8 cellular contexts compared by ENCODE assay signal in the genomic region with DNA sequence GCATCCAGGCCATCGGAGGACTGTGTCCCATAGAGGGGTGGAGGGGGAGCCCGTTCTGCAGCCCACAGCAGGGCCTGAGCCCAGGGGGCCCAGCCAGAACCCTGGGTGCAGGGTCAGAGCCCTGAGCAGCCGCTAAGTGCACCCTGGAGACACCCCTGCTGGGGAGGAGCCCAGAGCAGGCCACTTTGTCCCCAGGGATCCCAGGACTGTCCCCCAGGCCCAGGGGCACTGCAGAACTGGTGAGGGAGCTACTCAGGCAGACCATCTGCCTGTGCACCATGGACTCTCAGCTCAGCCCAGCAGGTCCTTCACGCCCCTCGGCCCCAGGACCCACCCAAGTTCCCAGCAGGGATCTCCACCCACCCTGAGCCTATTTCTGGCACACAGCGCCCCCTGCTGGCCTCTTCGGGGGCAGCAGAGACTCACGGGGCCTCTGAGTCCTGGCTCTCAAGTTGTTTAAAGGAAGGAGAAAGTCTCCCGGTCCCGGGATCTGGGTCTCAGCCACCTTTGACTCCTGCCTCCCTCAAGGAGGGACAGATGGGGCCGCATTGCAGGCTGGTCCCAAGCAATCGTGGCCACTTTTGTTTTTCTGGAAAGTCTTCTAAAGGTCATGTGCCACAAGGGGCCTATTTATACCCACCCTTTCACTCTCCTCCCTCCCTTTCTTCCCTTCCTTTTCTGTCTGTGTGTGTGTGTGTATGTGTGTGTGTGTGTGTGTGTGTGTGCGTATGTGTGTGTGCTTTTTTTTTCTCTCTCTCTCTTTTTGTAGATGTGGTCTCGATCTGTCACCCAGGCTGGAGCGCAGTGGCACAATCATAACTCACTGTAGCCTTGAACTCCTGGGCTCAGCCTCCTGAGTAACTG.
A peak's percentile ranks its signal among the peaks of the same experiment; 100 is the strongest.
DNase-seq lines count a peak whose midpoint lies in the region; ATAC-seq and TF ChIP-seq lines count a peak whose summit lies in the region.

No MANE protein-coding gene starts in this region.

- CTCF ChIA-PET in Caco-2 (lab: Charles Lee), result interaction anchor here (1.4 kb wide), 1 partner anchor 26 kb away, joined by 5 read pairs; no protein-coding TSS in a partner anchor

- TF ChIP-seq CTCF in Caco-2 (IDR thresholded peaks at IDR 0.05; ENCODE audit: insufficient read depth in 1 of 2, low read depth in 1 of 2, low read length in 1 of 2, severe bottlenecking in 1 of 2, unreplicated experiment in 1 of 2) (peak; percentile 84 to 89), astrocyte of the spinal cord (IDR thresholded peaks at IDR 0.05; ENCODE audit: low read depth, low read length) (peak; percentile 94)

- H3K9me3 Mint-ChIP-seq in Caco-2 (ENCODE audit: unreplicated experiment), result no peaks in the 10 kb centered on the region

- H3K36me3 Mint-ChIP-seq in Caco-2 (ENCODE audit: insufficient read depth, unreplicated experiment), result peaks cover 12% of the 10 kb centered on the region

- no peak for ATAC-seq in GM19324 (IDR thresholded peaks at IDR 0.05; ENCODE audit: low FRiP score, unreplicated experiment)
- ATAC-seq in HG02610 (IDR thresholded peaks at IDR 0.05; ENCODE audit: unreplicated experiment), result no peak

- intact Hi-C loops in Caco-2 (cut with micrococcal nuclease; ENCODE audit: unreplicated experiment), result no loop called here

- H3K27me3 Mint-ChIP-seq in Caco-2 (ENCODE audit: insufficient read depth, unreplicated experiment), result no peaks in the 10 kb centered on the region

- DNase-seq in Caco-2, result peak; percentile 70 to 75
- peak; percentile 92 for DNase-seq in HuH-7.5 (ENCODE audit: low spot score)
- peak; percentile 51 for DNase-seq in T-helper 9 cell
- peak; percentile 34 for DNase-seq in astrocyte of the spinal cord (ENCODE audit: low read depth, low spot score)
- DNase-seq in iris pigment epithelial cell (ENCODE audit: low read depth), result peak; percentile 28
- DNase-seq in stimulated activated CD4-positive, alpha-beta T cell treated with anti-CD3 and anti-CD28 coated beads, Interleukin-1b, Interleukin-23, amount 100 ng/mL, for 4 hours (ENCODE audit: low read depth in 2 of 2), result peak; percentile 28 to 55

- H3K4me3 Mint-ChIP-seq in Caco-2 (ENCODE audit: unreplicated experiment), result no peak overlapping the region

- peaks cover 6% of the 10 kb centered on the region for H3K4me1 Mint-ChIP-seq in Caco-2 (ENCODE audit: low read depth, unreplicated experiment)

- in situ Hi-C loops in astrocyte of the spinal cord (cut with HindIII; ENCODE audit: low sequenced_read_pairs), result no loop called here

- no peaks in the 10 kb centered on the region for H3K9me3 ChIP-seq in Caco-2

- peak overlapping the region; percentile 35 for H3K27ac Mint-ChIP-seq in Caco-2 (ENCODE audit: unreplicated experiment)

- no peaks in the 10 kb centered on the region for H3K36me3 ChIP-seq in Caco-2 (ENCODE audit: control insufficient read depth, insufficient read depth, low read length)

- H3K4me1 ChIP-seq in Caco-2, result 0 out of 2 replicates have a peak, but pooled peaks cover 3% of the 10 kb centered on the region

- no TSS peak for BruUV-seq in Caco-2 (replicated peaks; lab: Mats Ljungman, UMichigan)

- H3K27me3 ChIP-seq in Caco-2 (replicated peaks; ENCODE audit: control insufficient read depth, insufficient read depth, low read length), result no peaks in the 10 kb centered on the region

- POLR2A ChIA-PET in Caco-2 (lab: Charles Lee), result no interaction called here

- H3K4me3 ChIP-seq in Caco-2 (ENCODE audit: low read depth, low read length) (no peak overlapping the region), astrocyte of the spinal cord (ENCODE audit: low read depth, low read length) (no peak overlapping the region)

Comparison
In these comparisons a context has a peak if more than half of its experiments do, and no peak if none do; other contexts are left out.
1. DNase-seq: peak in every context shown above with its lines; median percentile 92 in HuH-7.5; 72 in Caco-2; 51 in T-helper 9 cell; 42 in stimulated activated CD4-positive, alpha-beta T cell treated with anti-CD3 and anti-CD28 coated beads, Interleukin-1b, Interleukin-23, amount 100 ng/mL, for 4 hours; 34 in astrocyte of the spinal cord; 28 in iris pigment epithelial cell.